ENCODE assay signal across 23 cellular contexts in genomic region chr2:21161122-21161521, GRCh38. TPM values are rescaled to one million over a fixed set of nuclear protein-coding genes. Genes with fewer than 3 reads are reported as not detected.
"Had no signal": no experiment of that assay in that cellular context is flagged by ENCODE, and none has a peak within 500 bp of the region (broad histone marks: within the 10 kb centered on the region; RNA-seq: fewer than 3 reads in every experiment).

No MANE protein-coding gene starts in this region.

- H3K4me3 Mint-ChIP-seq: IgD-negative memory B cell had no signal

- H3K36me3 Mint-ChIP-seq: IgD-negative memory B cell had no signal

- H3K4me1 Mint-ChIP-seq: IgD-negative memory B cell had no signal

- ATAC-seq: K562 had no signal

- DNase-seq: Kasumi-1, MM.1S, MV-4-11, NCI-H1048, NCI-H1105, NCI-H1417, NCI-H1436 treated with DMSO at 0.1 percent for 48 hours, NCI-H1694, NCI-H187 treated with DMSO at 0.1 percent for 48 hours, NCI-H2029 treated with DMSO at 0.1 percent for 48 hours, NCI-H2171 treated with DMSO at 0.1 percent for 48 hours, NCI-H345, NCI-H524, NCI-H526 treated with DMSO at 0.1 percent for 48 hours, NCI-H748 treated with DMSO at 0.1 percent for 48 hours, RPMI8226, SHP77 treated with DMSO at 0.1 percent for 48 hours had no signal

- H3K27ac Mint-ChIP-seq: IgD-negative memory B cell had no signal

RNA-seq across cellular contexts. Expression of gene TDRD15, which starts 37.4 kb away (rescaled TPM):
- total RNA-seq: HT1080, M059J, NCI-H460, SJSA1 had no signal
